Comparison of ENCODE assay signal across 23 cellular contexts in genomic region chr1:161171696-161172095, GRCh38. TPM values are rescaled to one million over a fixed set of nuclear protein-coding genes. Genes with fewer than 3 reads are reported as not detected.
DNase-seq lines count a peak whose midpoint lies in the region; ATAC-seq and TF ChIP-seq lines count a peak whose summit lies in the region.
"Had no signal": no experiment of that assay in that cellular context is flagged by ENCODE, and none has a peak within 500 bp of the region (broad histone marks: within the 10 kb centered on the region; RNA-seq: fewer than 3 reads in every experiment).

No MANE protein-coding gene starts in this region.

- no peak overlapping the region for H3K4me3 ChIP-seq in gastroesophageal sphincter
- no peak overlapping the region for H3K4me3 ChIP-seq in SK-N-SH (ENCODE audit: low read depth in 2 of 2, low read length in 1 of 2)
- H3K4me3 ChIP-seq: HAP-1, skin epidermis had no signal

- no peak for TF ChIP-seq EP300 in gastroesophageal sphincter (IDR thresholded peaks at IDR 0.05)
- no peak for TF ChIP-seq EP300 in SK-N-SH (IDR thresholded peaks at IDR 0.05; ENCODE audit: borderline replicate concordance in 1 of 2, low read depth in 1 of 2, low read length in 1 of 2)

- H3K4me3 Mint-ChIP-seq in activated T-cell treated with anti-CD3 and anti-CD28 coated beads, Interleukin-2, amount 50 U/mL, for 24 hours, result no peak overlapping the region
- H3K4me3 Mint-ChIP-seq in stimulated activated naive B cell treated with anti-CD40 and anti-IgM and Interleukin-4, amounts not matched to agents 10 μg/mL and 1 μg/mL and 100 μg/mL, for 72 hours, result no peak overlapping the region
- H3K4me3 Mint-ChIP-seq: activated CD4-positive, alpha-beta T cell treated with anti-CD3 and anti-CD28 coated beads, Interleukin-2, amount 10 ng/mL, durations not matched to agents 24 days and 14 days; T-helper 2 cell treated with Interferon-gamma antibody and Interleukin-4, amounts not matched to agents 5 μg/mL and 100 μg/mL, for 36 hours had no signal

- H3K9me3 ChIP-seq in gastroesophageal sphincter, result no peaks in the 10 kb centered on the region
- no peaks in the 10 kb centered on the region for H3K9me3 ChIP-seq in SK-N-SH
- H3K9me3 ChIP-seq: HAP-1 had no signal

- peaks cover 5 to 70% (median 24%) of the 10 kb centered on the region in 3 donors for H3K4me1 ChIP-seq in gastroesophageal sphincter
- H3K4me1 ChIP-seq in SK-N-SH (ENCODE audit: control insufficient read depth in 1 of 2, insufficient read depth in 2 of 2, low read depth in 1 of 2, low read length in 1 of 2), result peaks cover 0 to 22% of the 10 kb centered on the region in 2 experiments; a peak in 1 of 4 replicates

- H3K9me3 Mint-ChIP-seq in activated T-cell treated with anti-CD3 and anti-CD28 coated beads, Interleukin-2, amount 50 U/mL, for 24 hours, result no peaks in the 10 kb centered on the region
- no peaks in the 10 kb centered on the region for H3K9me3 Mint-ChIP-seq in stimulated activated naive B cell treated with anti-CD40 and anti-IgM and Interleukin-4, amounts not matched to agents 10 μg/mL and 1 μg/mL and 100 μg/mL, for 72 hours
- H3K9me3 Mint-ChIP-seq: activated CD4-positive, alpha-beta T cell treated with anti-CD3 and anti-CD28 coated beads, Interleukin-2, amount 10 ng/mL, durations not matched to agents 24 days and 14 days; activated T-helper 2 cell treated with anti-CD3 and anti-CD28 coated beads, Interferon-gamma antibody, Interleukin-2, Interleukin-4, amounts not matched to agents 10 μg/mL and 5 μg/mL and 100 μg/mL, durations not matched to agents 14 hours and 24 hours and 36 hours; CD4-positive, alpha-beta T cell; T-helper 2 cell treated with Interferon-gamma antibody and Interleukin-4, amounts not matched to agents 5 μg/mL and 100 μg/mL, for 36 hours had no signal

- peaks cover 57% of the 10 kb centered on the region for H3K4me1 Mint-ChIP-seq in activated T-cell treated with anti-CD3 and anti-CD28 coated beads, Interleukin-2, amount 50 U/mL, for 24 hours (ENCODE audit: low read depth)
- peaks cover 43 to 55% of the 10 kb centered on the region in 2 donors for H3K4me1 Mint-ChIP-seq in stimulated activated naive B cell treated with anti-CD40 and anti-IgM and Interleukin-4, amounts not matched to agents 10 μg/mL and 1 μg/mL and 100 μg/mL, for 72 hours

- H3K27me3 ChIP-seq in gastroesophageal sphincter, result no peaks in the 10 kb centered on the region
- H3K27me3 ChIP-seq in SK-N-SH (ENCODE audit: insufficient read depth), result no peaks in the 10 kb centered on the region

- WGBS in gastroesophageal sphincter (ENCODE audit: low coverage in 1 of 2), 2 donors, result 58 to 77% methylated on average over 3 to 12 of the region's 12 CpGs
- 90% methylated on average over 12 of the region's 12 CpGs for WGBS in SK-N-SH (ENCODE audit: low lambda C conversion rate)

- peaks cover 89% of the 10 kb centered on the region for H3K36me3 Mint-ChIP-seq in activated T-cell treated with anti-CD3 and anti-CD28 coated beads, Interleukin-2, amount 50 U/mL, for 24 hours (ENCODE audit: low read depth)
- H3K36me3 Mint-ChIP-seq in stimulated activated naive B cell treated with anti-CD40 and anti-IgM and Interleukin-4, amounts not matched to agents 10 μg/mL and 1 μg/mL and 100 μg/mL, for 72 hours, result peaks cover 31 to 68% of the 10 kb centered on the region in 2 donors

- CTCF ChIA-PET in RWPE1 (lab: Yijun Ruan, JAX), result interaction anchor here (0.9 kb wide), 1 partner anchor 210 kb away, joined by 3 read pairs; no protein-coding TSS in a partner anchor
- CTCF ChIA-PET in SK-N-SH (lab: Yijun Ruan, JAX), result interaction anchor here (0.7 kb wide), 2 partner anchors 13 to 817 kb away, joined by 3 to 4 read pairs; partner anchors contain the start of gene USP21

- no peaks in the 10 kb centered on the region for H3K27me3 Mint-ChIP-seq in activated T-cell treated with anti-CD3 and anti-CD28 coated beads, Interleukin-2, amount 50 U/mL, for 24 hours
- H3K27me3 Mint-ChIP-seq in stimulated activated naive B cell treated with anti-CD40 and anti-IgM and Interleukin-4, amounts not matched to agents 10 μg/mL and 1 μg/mL and 100 μg/mL, for 72 hours, result no peaks in the 10 kb centered on the region
- H3K27me3 Mint-ChIP-seq: activated CD4-positive, alpha-beta T cell treated with anti-CD3 and anti-CD28 coated beads, Interleukin-2, amount 10 ng/mL, durations not matched to agents 24 days and 14 days; CD4-positive, alpha-beta T cell had no signal

- H3K9me2 ChIP-seq in SK-N-SH, result no peaks in the 10 kb centered on the region

- peak overlapping the region; percentile 82 for H3K27ac Mint-ChIP-seq in activated T-cell treated with anti-CD3 and anti-CD28 coated beads, Interleukin-2, amount 50 U/mL, for 24 hours
- H3K27ac Mint-ChIP-seq in stimulated activated naive B cell treated with anti-CD40 and anti-IgM and Interleukin-4, amounts not matched to agents 10 μg/mL and 1 μg/mL and 100 μg/mL, for 72 hours, result peak overlapping the region; percentile 57
- H3K27ac Mint-ChIP-seq: activated CD4-positive, alpha-beta T cell treated with anti-CD3 and anti-CD28 coated beads, Interleukin-2, amount 10 ng/mL, durations not matched to agents 24 days and 14 days; activated T-helper 2 cell treated with anti-CD3 and anti-CD28 coated beads, Interferon-gamma antibody, Interleukin-2, Interleukin-4, amounts not matched to agents 10 μg/mL and 5 μg/mL and 100 μg/mL, durations not matched to agents 14 hours and 24 hours and 36 hours; T-helper 2 cell treated with Interferon-gamma antibody and Interleukin-4, amounts not matched to agents 5 μg/mL and 100 μg/mL, for 36 hours had no signal

- no peaks in the 10 kb centered on the region for H4K20me1 ChIP-seq in SK-N-SH (ENCODE audit: insufficient read depth)

- H3K27ac ChIP-seq in RWPE1, result peak overlapping the region; percentile 6; the same call in 1 of the 2 replicates
- peak overlapping the region in 3 of 4 donors; percentile 50 to 60 (median 52) for H3K27ac ChIP-seq in gastroesophageal sphincter
- no peak overlapping the region for H3K27ac ChIP-seq in SK-N-SH (ENCODE audit: low read depth in 2 of 2, low read length in 1 of 2)
- H3K27ac ChIP-seq: WERI-Rb-1 had no signal

- no peak overlapping the region for H3K4me2 ChIP-seq in SK-N-SH

- no peak for ATAC-seq in gastroesophageal sphincter
- ATAC-seq in stimulated activated naive B cell treated with anti-CD40 and anti-IgM and Interleukin-4, amounts not matched to agents 10 μg/mL and 1 μg/mL and 100 μg/mL, for 72 hours (replicated peaks), result no peak

- no peaks in the 10 kb centered on the region for H3F3A ChIP-seq in SK-N-SH (replicated peaks; ENCODE audit: insufficient read depth)

- H3K36me3 ChIP-seq in gastroesophageal sphincter (peaks cover 0 to 77% of the 10 kb centered on the region in 2 donors), SK-N-SH (replicated peaks in 1 of 2; ENCODE audit: control insufficient read depth in 1 of 2, insufficient read depth in 2 of 2, low read length in 1 of 2) (peaks cover 37 to 61% of the 10 kb centered on the region in 2 experiments)

- no peak overlapping the region for H2AFZ ChIP-seq in SK-N-SH (ENCODE audit: low read depth)

- DNase-seq in activated T-cell treated with anti-CD3 and anti-CD28 coated beads, Interleukin-2, amount 50 U/mL, for 24 hours, result no peak
- no peak for DNase-seq in activated T-cell treated with anti-CD3 and anti-CD28 coated beads, Interleukin-2, amount 50 U/mL, for 1 hour
- DNase-seq in RWPE1 (ENCODE audit: low spot score) (no peak), SK-N-SH (no peak), DMS79 (lab: John Stamatoyannopoulos, UW) (no peak), midbrain (lab: John Stamatoyannopoulos, UW) (no peak)
- DNase-seq in stimulated activated naive B cell treated with anti-CD40 and anti-IgM and Interleukin-4, amounts not matched to agents 10 μg/mL and 1 μg/mL and 100 μg/mL, for 72 hours, result no peak
- DNase-seq: activated CD4-positive, alpha-beta T cell treated with anti-CD3 and anti-CD28 coated beads, Interleukin-2, amount 10 ng/mL, durations not matched to agents 24 days and 14 days; CD4-positive, alpha-beta T cell; DMS 273 treated with DMSO at 0.1 percent for 48 hours; effector CD8-positive, alpha-beta T cell; mammary epithelial cell; NCI-H1105 treated with DMSO at 0.1 percent for 48 hours; NCI-H2029 treated with DMSO at 0.1 percent for 48 hours; NCI-H226; NCI-H774; stimulated activated CD4-positive, alpha-beta T cell treated with anti-CD3 and anti-CD28 coated beads, Interleukin-2, amount 100 ng/mL, for 24 hours; WERI-Rb-1 had no signal

- no peak for TF ChIP-seq RAD21 in SK-N-SH (IDR thresholded peaks at IDR 0.05; ENCODE audit: low read length)

- no peak overlapping the region for H3K9ac ChIP-seq in SK-N-SH

- POLR2A ChIA-PET in RWPE1 (lab: Yijun Ruan, JAX; ENCODE audit: low non-redundant PET) (no interaction called here), SK-N-SH (lab: Yijun Ruan, JAX) (interaction anchor here (1.4 kb wide), 1 partner anchor 10 kb away, joined by 4 read pairs; no protein-coding TSS in a partner anchor)

- peaks cover 16% of the 10 kb centered on the region; the same call in 1 of the 2 replicates for H3K79me2 ChIP-seq in SK-N-SH (ENCODE audit: insufficient read depth)

- TF ChIP-seq CTCF in RWPE1 (conservative IDR thresholded peaks at IDR 0.05; ENCODE audit: low read depth) (no peak), gastroesophageal sphincter (IDR thresholded peaks at IDR 0.05) (no peak), SK-N-SH (IDR thresholded peaks at IDR 0.05) (no peak)

- no peak for TF ChIP-seq POLR2A in gastroesophageal sphincter (IDR thresholded peaks at IDR 0.05)

TF ChIP-seq in SK-N-SH, 30 proteins besides CTCF, POLR2A, EP300 and RAD21 (continues in another document):
- no peak for TF ChIP-seq NRF1 (IDR thresholded peaks at IDR 0.05; ENCODE audit: low read depth, low read length)

RNA-seq across cellular contexts. Expression of gene PPOX, which starts 5.5 kb away (rescaled TPM):
- 10 to 100 TPM; 10.5 to 27.4 (median 17.6) TPM for total RNA-seq in gastroesophageal sphincter
- polyA plus RNA-seq in SK-N-SH (2012; rRNA removed), result 30.7 and 47.3 TPM in 2 replicates
- polyA plus RNA-seq in SK-N-SH (2012; cell fraction: cytosol; rRNA removed), result 9.4 and 15.8 TPM in 2 replicates
- 216 and 224 TPM in 2 replicates for polyA plus RNA-seq in SK-N-SH (2012; cell fraction: nucleus; rRNA removed)

RNA-seq across cellular contexts. Expression of gene B4GALT3, which starts 5.6 kb away (rescaled TPM):
- total RNA-seq in gastroesophageal sphincter, result 10 to 100 TPM; 14.8 to 26.4 (median 19.5) TPM
- polyA plus RNA-seq in SK-N-SH (2012; rRNA removed), result 50.5 and 56.5 TPM in 2 replicates
- 36.4 and 47.7 TPM in 2 replicates for polyA plus RNA-seq in SK-N-SH (2012; cell fraction: cytosol; rRNA removed)
- polyA plus RNA-seq in SK-N-SH (2012; cell fraction: nucleus; rRNA removed), result 60.0 and 75.7 TPM in 2 replicates

RNA-seq across cellular contexts. Expression of gene USP21, which starts 12.4 kb away (rescaled TPM):
- 10 to 100 TPM in 3 of 4 donors, 1 to 10 TPM in 1; 10.0 to 27.6 (median 14.7) TPM for total RNA-seq in gastroesophageal sphincter
- 24.5 and 26.8 TPM in 2 replicates for polyA plus RNA-seq in SK-N-SH (2012; rRNA removed)
- polyA plus RNA-seq in SK-N-SH (2012; cell fraction: cytosol; rRNA removed), result 13.4 and 18.4 TPM in 2 replicates
- polyA plus RNA-seq in SK-N-SH (2012; cell fraction: nucleus; rRNA removed), result 94.1 and 110 TPM in 2 replicates

RNA-seq across cellular contexts. Expression of gene UFC1, which starts 17.9 kb away (rescaled TPM):
- total RNA-seq in gastroesophageal sphincter, result 10 to 100 TPM; 60.5 to 83.7 (median 72.8) TPM
- 150 and 201 TPM in 2 replicates for polyA plus RNA-seq in SK-N-SH (2012; rRNA removed)
- 232 and 236 TPM in 2 replicates for polyA plus RNA-seq in SK-N-SH (2012; cell fraction: cytosol; rRNA removed)
- polyA plus RNA-seq in SK-N-SH (2012; cell fraction: nucleus; rRNA removed), result 40.4 and 62.6 TPM in 2 replicates

RNA-seq across cellular contexts. Expression of gene ADAMTS4, which starts 27.2 kb away (rescaled TPM):
- 10 to 100 TPM in 1 of 4 donors, 1 to 10 TPM in 3; 3.7 to 60.6 (median 6.7) TPM for total RNA-seq in gastroesophageal sphincter
- polyA plus RNA-seq in SK-N-SH (2012; rRNA removed), result 1.2 and 1.6 TPM in 2 replicates
- 0.59 and 1.0 TPM in 2 replicates for polyA plus RNA-seq in SK-N-SH (2012; cell fraction: cytosol; rRNA removed)
- polyA plus RNA-seq in SK-N-SH (2012; cell fraction: nucleus; rRNA removed), result 1.5 and 2.0 TPM in 2 replicates

Comparison
In these comparisons a context has a peak if more than half of its experiments do, and no peak if none do; other contexts are left out.
1. H3K27ac ChIP-seq: peak in RWPE1 (single experiment) and gastroesophageal sphincter (3 of 4); none in SK-N-SH (0 of 2).